In the genomic region with DNA sequence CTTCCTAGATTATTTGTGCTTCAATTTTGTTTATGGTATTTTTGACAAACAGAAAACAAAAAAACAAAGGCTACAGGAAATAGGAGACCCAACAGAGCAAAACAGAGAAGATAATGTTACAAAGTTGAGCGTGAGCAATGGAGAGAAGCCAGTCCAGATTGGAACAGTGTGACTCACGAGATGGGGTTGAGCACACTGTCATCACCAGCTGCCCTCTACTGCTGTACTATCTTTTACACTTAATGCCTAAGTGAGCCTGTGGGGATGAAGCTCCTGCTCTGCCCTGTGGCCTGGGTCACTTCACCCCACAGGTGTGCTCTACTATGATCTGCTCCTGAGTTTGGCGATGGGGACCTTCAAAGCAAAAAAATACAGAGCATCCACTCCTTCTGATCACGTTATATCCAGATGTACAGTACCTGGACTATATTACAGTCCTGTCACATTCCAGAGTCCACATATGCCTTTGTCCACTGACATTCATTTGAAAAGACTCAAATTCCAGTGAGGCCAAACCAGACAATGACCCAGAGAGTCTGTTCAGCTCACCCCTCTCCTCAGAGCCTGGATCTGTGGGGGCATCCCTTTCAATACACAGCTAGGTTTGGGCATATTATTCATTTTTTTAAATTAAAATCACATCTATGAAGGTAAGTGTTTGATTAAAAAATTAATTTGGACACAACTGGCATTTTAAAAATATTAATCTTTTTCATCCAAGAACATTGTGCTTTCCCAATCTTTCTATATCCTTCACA, we compare ENCODE assay signal across 12 cellular contexts. TPM values are rescaled to one million over a fixed set of nuclear protein-coding genes. Genes with fewer than 3 reads are reported as not detected.
DNase-seq lines count a peak whose midpoint lies in the region; ATAC-seq, FAIRE-seq and TF ChIP-seq lines count a peak whose summit lies in the region.
"Had no signal": no experiment of that assay in that cellular context is flagged by ENCODE, and none has a peak within 500 bp of the region (broad histone marks: within the 10 kb centered on the region; RNA-seq: fewer than 3 reads in every experiment).

No MANE protein-coding gene starts in this region.

- no peak overlapping the region for H3K27ac ChIP-seq in keratinocyte (ENCODE audit: control insufficient read depth, insufficient read depth, low read length)
- H3K27ac ChIP-seq: spleen had no signal

- no peaks in the 10 kb centered on the region for H4K20me1 ChIP-seq in keratinocyte (ENCODE audit: control insufficient read depth, extremely low read depth, insufficient read depth, low read length)

- H3K4me1 ChIP-seq in keratinocyte (ENCODE audit: control insufficient read depth, extremely low read depth, insufficient read depth, low read length), result peaks cover 30% of the 10 kb centered on the region

- peak; percentile 30 for DNase-seq in Ammon's horn (ENCODE audit: low spot score)
- peak; percentile 34 for DNase-seq in astrocyte of the cerebellum (ENCODE audit: low read depth)
- DNase-seq in keratinocyte (ENCODE audit: low read depth, low spot score), result no peak
- DNase-seq in MV-4-11 (lab: John Stamatoyannopoulos, UW), result no peak
- no peak for DNase-seq in GOT3 (lab: John Stamatoyannopoulos, UW)
- DNase-seq: NCI-H1694 treated with DMSO at 0.1 percent for 48 hours, spleen, upper lobe of left lung had no signal

- no peak for ATAC-seq in GM18873 (IDR thresholded peaks at IDR 0.05; ENCODE audit: low FRiP score, unreplicated experiment)
- no peak for ATAC-seq in GM19455 (IDR thresholded peaks at IDR 0.05; ENCODE audit: unreplicated experiment)

- no peaks in the 10 kb centered on the region for H3K27me3 Mint-ChIP-seq in IgD-negative memory B cell

- no peak overlapping the region for H2AFZ ChIP-seq in keratinocyte (ENCODE audit: control insufficient read depth, low read length)

- H3K27ac Mint-ChIP-seq in IgD-negative memory B cell, result peak overlapping the region in 2 of 3 donors; percentile 43 to 46

- no peaks in the 10 kb centered on the region for H3K27me3 ChIP-seq in keratinocyte (ENCODE audit: control insufficient read depth, extremely low read depth, insufficient read depth, low read length)
- H3K27me3 ChIP-seq: spleen, upper lobe of left lung had no signal

- dilution Hi-C loops in keratinocyte (cut with MboI; ENCODE audit: extremely low pct_ligation_motif_present, low sequenced_read_pairs), result no loop called here

- no peaks in the 10 kb centered on the region for H3K9me3 ChIP-seq in keratinocyte (ENCODE audit: control insufficient read depth, low read depth, low read length)
- H3K9me3 ChIP-seq: spleen, upper lobe of left lung had no signal

- H3K4me3 Mint-ChIP-seq in IgD-negative memory B cell, result peak overlapping the region in 1 of 4 donors; percentile 19

- peaks cover 28 to 45% (median 32%) of the 10 kb centered on the region in 3 donors for H3K4me1 Mint-ChIP-seq in IgD-negative memory B cell

- FAIRE-seq in keratinocyte (lab: Jason Lieb, UNC), result peak; percentile 69
- FAIRE-seq: endothelial cell of umbilical vein had no signal

- peak overlapping the region; percentile 23 for H3K4me2 ChIP-seq in keratinocyte (ENCODE audit: control insufficient read depth, extremely low read depth, insufficient read depth, low read depth, low read length)

- peaks cover 7% of the 10 kb centered on the region for H3K36me3 Mint-ChIP-seq in IgD-negative memory B cell

- H3K9me3 Mint-ChIP-seq in IgD-negative memory B cell, result peaks cover 0 to 2% (median 0%) of the 10 kb centered on the region in 3 donors

- H3K9ac ChIP-seq in keratinocyte (ENCODE audit: control insufficient read depth, extremely low read depth, insufficient read depth, low read length), result no peak overlapping the region

- H3K79me2 ChIP-seq in keratinocyte (ENCODE audit: control insufficient read depth, insufficient read depth, low read length), result peaks cover 41% of the 10 kb centered on the region

- no peak for TF ChIP-seq CTCF in astrocyte of the cerebellum (IDR thresholded peaks at IDR 0.05; ENCODE audit: low read depth, low read length, missing control alignments)
- TF ChIP-seq CTCF in keratinocyte (optimal IDR thresholded peaks at IDR 0.05 in 1 of 3, IDR thresholded peaks at IDR 0.05 in 1 of 3, conservative IDR thresholded peaks at IDR 0.05 in 1 of 3; ENCODE audit: extremely low read depth in 1 of 3, insufficient read depth in 2 of 3, low read length in 3 of 3), result peak in 1 of 3 experiments; percentile 40

- no peaks in the 10 kb centered on the region for H3K9me1 ChIP-seq in keratinocyte (ENCODE audit: control insufficient read depth, extremely low read depth, insufficient read depth, low read length)

- H3K36me3 ChIP-seq in keratinocyte (ENCODE audit: control insufficient read depth in 2 of 2, extremely low read depth in 1 of 2, insufficient read depth in 2 of 2, low read length in 2 of 2), result no peaks in the 10 kb centered on the region

- in situ Hi-C loops in astrocyte of the cerebellum (cut with HindIII; ENCODE audit: low sequenced_read_pairs), result no loop called here

- H3K4me3 ChIP-seq in astrocyte of the cerebellum (ENCODE audit: low read depth, low read length) (no peak overlapping the region), keratinocyte (ENCODE audit: control insufficient read depth in 2 of 3, extremely low read depth in 1 of 3, insufficient read depth in 2 of 3, low read depth in 1 of 3, low read length in 3 of 3) (no peak overlapping the region)
- H3K4me3 ChIP-seq: spleen, upper lobe of left lung had no signal

RNA-seq across cellular contexts. Expression of gene IPO8, which starts 4.4 kb away (rescaled TPM):
- polyA plus RNA-seq in IgD-negative memory B cell, result 11.3 TPM
- polyA plus RNA-seq in keratinocyte, result 9.9 to 18.8 TPM (median 12.7 TPM) in 3 replicates
- polyA plus RNA-seq in keratinocyte (2011; ENCODE audit: low read depth), result 26.2 TPM
- polyA plus RNA-seq in keratinocyte (2011; cell fraction: cytosol; rRNA removed), result 10.3 and 17.0 TPM in 2 replicates
- polyA plus RNA-seq in keratinocyte (2011; cell fraction: nucleus; rRNA removed), result 18.3 and 22.2 TPM in 2 replicates
- 11.5 and 26.4 TPM in 2 replicates for polyA plus RNA-seq in keratinocyte (2012; ENCODE audit: low replicate concordance)
- 21.6 to 50.5 TPM (median 24.4 TPM) in 3 replicates for polyA minus RNA-seq in keratinocyte
- polyA minus RNA-seq in keratinocyte (2011; cell fraction: cytosol; rRNA and poly(A)+ RNA removed), result 18.8 TPM
- 22.4 and 40.6 TPM in 2 replicates for polyA minus RNA-seq in keratinocyte (2011; cell fraction: nucleus; rRNA and poly(A)+ RNA removed)

Comparison
In these comparisons a context has a peak if more than half of its experiments do, and no peak if none do; other contexts are left out.
1. DNase-seq: peak in Ammon's horn (single experiment) and astrocyte of the cerebellum (single experiment); none in keratinocyte (single experiment), MV-4-11 (single experiment) and GOT3 (single experiment).